Comparison of ENCODE assay signal across 1 cellular context in genomic region chr2:86556508-86556907, GRCh38.
TF ChIP-seq lines count a peak whose summit lies in the region.

No MANE protein-coding gene starts in this region.

TF ChIP-seq in HepG2, 621 proteins besides CTCF, POLR2A, EP300 and RAD21 (continued from another document and continues in another):
- TF ChIP-seq, protein P1, sequence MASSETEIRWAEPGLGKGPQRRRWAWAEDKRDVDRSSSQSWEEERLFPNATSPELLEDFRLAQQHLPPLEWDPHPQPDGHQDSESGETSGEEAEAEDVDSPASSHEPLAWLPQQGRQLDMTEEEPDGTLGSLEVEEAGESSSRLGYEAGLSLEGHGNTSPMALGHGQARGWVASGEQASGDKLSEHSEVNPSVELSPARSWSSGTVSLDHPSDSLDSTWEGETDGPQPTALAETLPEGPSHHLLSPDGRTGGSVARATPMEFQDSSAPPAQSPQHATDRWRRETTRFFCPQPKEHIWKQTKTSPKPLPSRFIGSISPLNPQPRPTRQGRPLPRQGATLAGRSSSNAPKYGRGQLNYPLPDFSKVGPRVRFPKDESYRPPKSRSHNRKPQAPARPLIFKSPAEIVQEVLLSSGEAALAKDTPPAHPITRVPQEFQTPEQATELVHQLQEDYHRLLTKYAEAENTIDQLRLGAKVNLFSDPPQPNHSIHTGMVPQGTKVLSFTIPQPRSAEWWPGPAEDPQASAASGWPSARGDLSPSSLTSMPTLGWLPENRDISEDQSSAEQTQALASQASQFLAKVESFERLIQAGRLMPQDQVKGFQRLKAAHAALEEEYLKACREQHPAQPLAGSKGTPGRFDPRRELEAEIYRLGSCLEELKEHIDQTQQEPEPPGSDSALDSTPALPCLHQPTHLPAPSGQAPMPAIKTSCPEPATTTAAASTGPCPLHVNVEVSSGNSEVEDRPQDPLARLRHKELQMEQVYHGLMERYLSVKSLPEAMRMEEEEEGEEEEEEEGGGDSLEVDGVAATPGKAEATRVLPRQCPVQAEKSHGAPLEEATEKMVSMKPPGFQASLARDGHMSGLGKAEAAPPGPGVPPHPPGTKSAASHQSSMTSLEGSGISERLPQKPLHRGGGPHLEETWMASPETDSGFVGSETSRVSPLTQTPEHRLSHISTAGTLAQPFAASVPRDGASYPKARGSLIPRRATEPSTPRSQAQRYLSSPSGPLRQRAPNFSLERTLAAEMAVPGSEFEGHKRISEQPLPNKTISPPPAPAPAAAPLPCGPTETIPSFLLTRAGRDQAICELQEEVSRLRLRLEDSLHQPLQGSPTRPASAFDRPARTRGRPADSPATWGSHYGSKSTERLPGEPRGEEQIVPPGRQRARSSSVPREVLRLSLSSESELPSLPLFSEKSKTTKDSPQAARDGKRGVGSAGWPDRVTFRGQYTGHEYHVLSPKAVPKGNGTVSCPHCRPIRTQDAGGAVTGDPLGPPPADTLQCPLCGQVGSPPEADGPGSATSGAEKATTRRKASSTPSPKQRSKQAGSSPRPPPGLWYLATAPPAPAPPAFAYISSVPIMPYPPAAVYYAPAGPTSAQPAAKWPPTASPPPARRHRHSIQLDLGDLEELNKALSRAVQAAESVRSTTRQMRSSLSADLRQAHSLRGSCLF (CRISPR knock-in tag; IDR thresholded peaks at IDR 0.05; ENCODE audit: borderline replicate concordance) = no peak
- TF ChIP-seq SIN3B (IDR thresholded peaks at IDR 0.05; ENCODE audit: low read length) (no peak), ZNF256 (CRISPR knock-in tag; conservative IDR thresholded peaks at IDR 0.05) (no peak), MIER2 (CRISPR knock-in tag; IDR thresholded peaks at IDR 0.05) (no peak), ARNTL (CRISPR knock-in tag; IDR thresholded peaks at IDR 0.05) (no peak), TMF1 (CRISPR knock-in tag; IDR thresholded peaks at IDR 0.05; ENCODE audit: low read depth) (no peak), ZFYVE20 (CRISPR knock-in tag; IDR thresholded peaks at IDR 0.05; ENCODE audit: borderline replicate concordance, low read depth) (no peak), PLRG1 (conservative IDR thresholded peaks at IDR 0.05) (no peak), HNRNPUL1 (IDR thresholded peaks at IDR 0.05; ENCODE audit: low read depth, low read length) (no peak), HINFP (CRISPR knock-in tag; IDR thresholded peaks at IDR 0.05; ENCODE audit: low read depth) (no peak), ZNF652 (CRISPR knock-in tag; IDR thresholded peaks at IDR 0.05; ENCODE audit: borderline replicate concordance, low read depth) (no peak), CREB1 (IDR thresholded peaks at IDR 0.05) (no peak), CREB1 (CRISPR knock-in tag; IDR thresholded peaks at IDR 0.05) (0 out of 2 replicates have a peak, but pooled peaks have one; percentile 29), NBN (conservative IDR thresholded peaks at IDR 0.05) (no peak), GATA4 (IDR thresholded peaks at IDR 0.05; ENCODE audit: borderline replicate concordance, low read depth) (peak; percentile 86), STAG1 (CRISPR knock-in tag; IDR thresholded peaks at IDR 0.05) (no peak), HMG20B (CRISPR knock-in tag; conservative IDR thresholded peaks at IDR 0.05) (peak; percentile 75; the same call in 1 of the 2 replicates), IKZF1 (IDR thresholded peaks at IDR 0.05) (no peak), MBD4 (IDR thresholded peaks at IDR 0.05; ENCODE audit: borderline replicate concordance, low read length) (no peak), ZNF709 (CRISPR knock-in tag; IDR thresholded peaks at IDR 0.05) (no peak), PTBP1 (IDR thresholded peaks at IDR 0.05; ENCODE audit: low read depth, low read length, poor library complexity, severe bottlenecking) (no peak), ZNF414 (CRISPR knock-in tag; IDR thresholded peaks at IDR 0.05) (no peak), ZNF556 (CRISPR knock-in tag; IDR thresholded peaks at IDR 0.05; ENCODE audit: borderline replicate concordance) (no peak), ZMYM4 (CRISPR knock-in tag; IDR thresholded peaks at IDR 0.05) (peak; percentile 98), THAP11 (CRISPR knock-in tag; IDR thresholded peaks at IDR 0.05) (peak; percentile 57; the same call in 1 of the 2 replicates), ZMYM2 (CRISPR knock-in tag; IDR thresholded peaks at IDR 0.05) (peak; percentile 94), ZFP36L1 (CRISPR knock-in tag; IDR thresholded peaks at IDR 0.05) (no peak), POLR2G (IDR thresholded peaks at IDR 0.05; ENCODE audit: low read depth, low read length) (no peak), ZNF713 (CRISPR knock-in tag; IDR thresholded peaks at IDR 0.05) (no peak), ZNF597 (CRISPR knock-in tag; IDR thresholded peaks at IDR 0.05) (no peak), ONECUT2 (CRISPR knock-in tag; IDR thresholded peaks at IDR 0.05) (no peak; the same call in 1 of the 2 replicates), ZNF232 (CRISPR knock-in tag; IDR thresholded peaks at IDR 0.05; ENCODE audit: borderline replicate concordance) (no peak), CENPX (CRISPR knock-in tag; IDR thresholded peaks at IDR 0.05) (no peak), IKZF4 (CRISPR knock-in tag; IDR thresholded peaks at IDR 0.05; ENCODE audit: borderline replicate concordance, low read depth, not compliant biosample characterization) (no peak), ZNF773 (CRISPR knock-in tag; IDR thresholded peaks at IDR 0.05; ENCODE audit: borderline replicate concordance) (no peak), ZNF703 (CRISPR knock-in tag; IDR thresholded peaks at IDR 0.05; ENCODE audit: borderline replicate concordance) (no peak), ZFP1 (CRISPR knock-in tag; IDR thresholded peaks at IDR 0.05) (peak; percentile 91), ZNF781 (CRISPR knock-in tag; IDR thresholded peaks at IDR 0.05; ENCODE audit: borderline replicate concordance, not compliant biosample characterization) (no peak), NFYC (CRISPR knock-in tag; IDR thresholded peaks at IDR 0.05) (no peak), ZMAT5 (CRISPR knock-in tag; IDR thresholded peaks at IDR 0.05; ENCODE audit: borderline replicate concordance, low read depth) (no peak), ZNF615 (CRISPR knock-in tag; IDR thresholded peaks at IDR 0.05; ENCODE audit: borderline replicate concordance) (peak; percentile 53; the same call in 1 of the 2 replicates), NPAS2 (CRISPR knock-in tag; IDR thresholded peaks at IDR 0.05; ENCODE audit: borderline replicate concordance) (no peak), AGO2 (optimal IDR thresholded peaks at IDR 0.05; ENCODE audit: low read depth, low read length) (no peak), ZNF207 (IDR thresholded peaks at IDR 0.05; ENCODE audit: borderline replicate concordance) (no peak), THYN1 (CRISPR knock-in tag; IDR thresholded peaks at IDR 0.05; ENCODE audit: borderline replicate concordance, low read depth) (no peak), NCOR1 (IDR thresholded peaks at IDR 0.05; ENCODE audit: borderline replicate concordance, low read length) (no peak), ZNF468 (CRISPR knock-in tag; IDR thresholded peaks at IDR 0.05) (no peak), ZNF619 (CRISPR knock-in tag; IDR thresholded peaks at IDR 0.05) (no peak), RARA (CRISPR knock-in tag; IDR thresholded peaks at IDR 0.05) (peak; percentile 61; the same call in 1 of the 2 replicates), ZNF17 (CRISPR knock-in tag; IDR thresholded peaks at IDR 0.05) (no peak), KLF16 (CRISPR knock-in tag; IDR thresholded peaks at IDR 0.05) (0 out of 4 replicates have a peak, but pooled peaks of 1 of the 2 experiments have one; percentile 32), WIZ (CRISPR knock-in tag; IDR thresholded peaks at IDR 0.05) (no peak)
- TF ChIP-seq, protein P2, sequence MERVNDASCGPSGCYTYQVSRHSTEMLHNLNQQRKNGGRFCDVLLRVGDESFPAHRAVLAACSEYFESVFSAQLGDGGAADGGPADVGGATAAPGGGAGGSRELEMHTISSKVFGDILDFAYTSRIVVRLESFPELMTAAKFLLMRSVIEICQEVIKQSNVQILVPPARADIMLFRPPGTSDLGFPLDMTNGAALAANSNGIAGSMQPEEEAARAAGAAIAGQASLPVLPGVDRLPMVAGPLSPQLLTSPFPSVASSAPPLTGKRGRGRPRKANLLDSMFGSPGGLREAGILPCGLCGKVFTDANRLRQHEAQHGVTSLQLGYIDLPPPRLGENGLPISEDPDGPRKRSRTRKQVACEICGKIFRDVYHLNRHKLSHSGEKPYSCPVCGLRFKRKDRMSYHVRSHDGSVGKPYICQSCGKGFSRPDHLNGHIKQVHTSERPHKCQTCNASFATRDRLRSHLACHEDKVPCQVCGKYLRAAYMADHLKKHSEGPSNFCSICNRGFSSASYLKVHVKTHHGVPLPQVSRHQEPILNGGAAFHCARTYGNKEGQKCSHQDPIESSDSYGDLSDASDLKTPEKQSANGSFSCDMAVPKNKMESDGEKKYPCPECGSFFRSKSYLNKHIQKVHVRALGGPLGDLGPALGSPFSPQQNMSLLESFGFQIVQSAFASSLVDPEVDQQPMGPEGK (CRISPR knock-in tag; IDR thresholded peaks at IDR 0.05) = peak; percentile 79
- TF ChIP-seq, protein P3, sequence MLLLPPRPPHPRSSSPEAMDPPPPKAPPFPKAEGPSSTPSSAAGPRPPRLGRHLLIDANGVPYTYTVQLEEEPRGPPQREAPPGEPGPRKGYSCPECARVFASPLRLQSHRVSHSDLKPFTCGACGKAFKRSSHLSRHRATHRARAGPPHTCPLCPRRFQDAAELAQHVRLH (CRISPR knock-in tag; IDR thresholded peaks at IDR 0.05; ENCODE audit: borderline replicate concordance, low read depth) = no peak
- TF ChIP-seq, protein P4, sequence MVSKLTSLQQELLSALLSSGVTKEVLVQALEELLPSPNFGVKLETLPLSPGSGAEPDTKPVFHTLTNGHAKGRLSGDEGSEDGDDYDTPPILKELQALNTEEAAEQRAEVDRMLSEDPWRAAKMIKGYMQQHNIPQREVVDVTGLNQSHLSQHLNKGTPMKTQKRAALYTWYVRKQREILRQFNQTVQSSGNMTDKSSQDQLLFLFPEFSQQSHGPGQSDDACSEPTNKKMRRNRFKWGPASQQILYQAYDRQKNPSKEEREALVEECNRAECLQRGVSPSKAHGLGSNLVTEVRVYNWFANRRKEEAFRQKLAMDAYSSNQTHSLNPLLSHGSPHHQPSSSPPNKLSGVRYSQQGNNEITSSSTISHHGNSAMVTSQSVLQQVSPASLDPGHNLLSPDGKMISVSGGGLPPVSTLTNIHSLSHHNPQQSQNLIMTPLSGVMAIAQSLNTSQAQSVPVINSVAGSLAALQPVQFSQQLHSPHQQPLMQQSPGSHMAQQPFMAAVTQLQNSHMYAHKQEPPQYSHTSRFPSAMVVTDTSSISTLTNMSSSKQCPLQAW (CRISPR knock-in tag; IDR thresholded peaks at IDR 0.05) = peak; percentile 36; the same call in 1 of the 2 replicates
- TF ChIP-seq, protein P5, sequence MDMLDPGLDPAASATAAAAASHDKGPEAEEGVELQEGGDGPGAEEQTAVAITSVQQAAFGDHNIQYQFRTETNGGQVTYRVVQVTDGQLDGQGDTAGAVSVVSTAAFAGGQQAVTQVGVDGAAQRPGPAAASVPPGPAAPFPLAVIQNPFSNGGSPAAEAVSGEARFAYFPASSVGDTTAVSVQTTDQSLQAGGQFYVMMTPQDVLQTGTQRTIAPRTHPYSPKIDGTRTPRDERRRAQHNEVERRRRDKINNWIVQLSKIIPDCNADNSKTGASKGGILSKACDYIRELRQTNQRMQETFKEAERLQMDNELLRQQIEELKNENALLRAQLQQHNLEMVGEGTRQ (IDR thresholded peaks at IDR 0.05; ENCODE audit: low read depth, low read length) = no peak
- TF ChIP-seq, protein P5 (CRISPR knock-in tag; IDR thresholded peaks at IDR 0.05; ENCODE audit: borderline replicate concordance) = no peak
